Comparison of ENCODE assay signal across 7 cellular contexts in genomic region chr12:57340104-57340503, GRCh38.
DNase-seq lines count a peak whose midpoint lies in the region; ATAC-seq, FAIRE-seq and TF ChIP-seq lines count a peak whose summit lies in the region.

No MANE protein-coding gene starts in this region.

- H3K27ac ChIP-seq in GM12878 (ENCODE audit: control insufficient read depth, insufficient read depth), result peak overlapping the region; percentile 14; the same call in 1 of the 2 replicates

- H3K4me1 Mint-ChIP-seq in stimulated activated naive B cell treated with anti-CD40 and anti-IgM and Interleukin-4, amounts not matched to agents 10 μg/mL and 1 μg/mL and 100 μg/mL, for 72 hours, result peaks cover 16 to 39% of the 10 kb centered on the region in 2 donors
- peaks cover 20% of the 10 kb centered on the region for H3K4me1 Mint-ChIP-seq in T-helper 17 cell

- ATAC-seq in GM12878 (no peak), T-helper 17 cell (no peak)
- ATAC-seq in stimulated activated naive B cell treated with anti-CD40 and anti-IgM and Interleukin-4, amounts not matched to agents 10 μg/mL and 1 μg/mL and 100 μg/mL, for 72 hours (replicated peaks), result no peak

- CTCF ChIA-PET in GM12878 (lab: Yijun Ruan, JAX), result interaction anchor here (0.7 to 2.8 kb wide), 5 partner anchors 11 to 113 kb away, joined by 3 to 13 read pairs (median 3); partner anchors contain the start of gene SHMT2

- no peaks in the 10 kb centered on the region for H3K27me3 Mint-ChIP-seq in stimulated activated naive B cell treated with anti-CD40 and anti-IgM and Interleukin-4, amounts not matched to agents 10 μg/mL and 1 μg/mL and 100 μg/mL, for 72 hours
- no peaks in the 10 kb centered on the region for H3K27me3 Mint-ChIP-seq in T-helper 17 cell

- H3K4me3 Mint-ChIP-seq in stimulated activated naive B cell treated with anti-CD40 and anti-IgM and Interleukin-4, amounts not matched to agents 10 μg/mL and 1 μg/mL and 100 μg/mL, for 72 hours, result peak overlapping the region; percentile 29 to 37
- H3K4me3 Mint-ChIP-seq in T-helper 17 cell, result no peak overlapping the region

- no peak for TF ChIP-seq CTCF in GM12878 (IDR thresholded peaks at IDR 0.05 in 2 of 3, conservative IDR thresholded peaks at IDR 0.05 in 1 of 3; ENCODE audit: control insufficient read depth in 2 of 3, extremely low read depth in 1 of 3, insufficient read depth in 1 of 3, low read depth in 3 of 3, low read length in 3 of 3)

- H4K20me1 ChIP-seq in GM12878 (ENCODE audit: control insufficient read depth, insufficient read depth), result no peaks in the 10 kb centered on the region

- TF ChIP-seq POLR2A in GM12878 (IDR thresholded peaks at IDR 0.05; ENCODE audit: low read depth, low read length), result no peak

- H2AFZ ChIP-seq in GM12878 (ENCODE audit: control insufficient read depth, low read depth, low read length), result no peak overlapping the region

- peak overlapping the region; percentile 62 for H3K27ac Mint-ChIP-seq in stimulated activated naive B cell treated with anti-CD40 and anti-IgM and Interleukin-4, amounts not matched to agents 10 μg/mL and 1 μg/mL and 100 μg/mL, for 72 hours
- H3K27ac Mint-ChIP-seq in T-helper 17 cell, result no peak overlapping the region

- no peaks in the 10 kb centered on the region for H3K79me2 ChIP-seq in GM12878 (ENCODE audit: control insufficient read depth, insufficient read depth, low read length)

- no peak overlapping the region for H3K9ac ChIP-seq in GM12878 (ENCODE audit: control insufficient read depth, insufficient read depth, low read length)

- H3K9me3 ChIP-seq in GM12878 (replicated peaks; ENCODE audit: control insufficient read depth, insufficient read depth, low read length), result no peaks in the 10 kb centered on the region; the same call in 2 of the 3 replicates
- no peaks in the 10 kb centered on the region for H3K9me3 ChIP-seq in T-helper 17 cell (ENCODE audit: control insufficient read depth, low read length, poor library complexity, severe bottlenecking)

- POLR2A ChIA-PET in GM12878 (lab: Charles Lee), result interaction anchor here (0.6 kb wide), 1 partner anchor 383 kb away, joined by 3 read pairs; no protein-coding TSS in a partner anchor

- H3K36me3 ChIP-seq in GM12878 (ENCODE audit: control insufficient read depth in 2 of 2, insufficient read depth in 2 of 2, low read length in 1 of 2), result no peaks in the 10 kb centered on the region; a peak in 1 of 4 replicates

- DNase-seq in HTR-8/SVneo (ENCODE audit: insufficient read length, low spot score) (peak; percentile 17), GM12878 (ENCODE audit: low read depth, low spot score) (no peak), inferior parietal cortex (ENCODE audit: extremely low spot score) (peak; percentile 61), T-helper 17 cell (no peak), GOT3 (lab: John Stamatoyannopoulos, UW) (no peak), NCI-H82 (lab: John Stamatoyannopoulos, UW) (no peak)
- no peak for DNase-seq in stimulated activated naive B cell treated with anti-CD40 and anti-IgM and Interleukin-4, amounts not matched to agents 10 μg/mL and 1 μg/mL and 100 μg/mL, for 72 hours

- RAD21 ChIA-PET in GM12878 (lab: Charles Lee; ENCODE audit: unreplicated experiment), result interaction anchor here (1.6 kb wide), 1 partner anchor 32 kb away, joined by 4 read pairs; no protein-coding TSS in a partner anchor

- TF ChIP-seq EP300 in GM12878 (IDR thresholded peaks at IDR 0.05; ENCODE audit: borderline replicate concordance in 1 of 2, control insufficient read depth in 1 of 2, low read depth in 2 of 2, low read length in 2 of 2), result no peak

- in situ Hi-C loops in GM12878 (cut with MboI), result no loop called here

- peaks cover 25 to 41% of the 10 kb centered on the region in 2 donors for H3K36me3 Mint-ChIP-seq in stimulated activated naive B cell treated with anti-CD40 and anti-IgM and Interleukin-4, amounts not matched to agents 10 μg/mL and 1 μg/mL and 100 μg/mL, for 72 hours
- H3K36me3 Mint-ChIP-seq in T-helper 17 cell (ENCODE audit: low read depth), result peaks cover 3% of the 10 kb centered on the region

- peaks cover 0 to 3% of the 10 kb centered on the region in 2 donors for H3K9me3 Mint-ChIP-seq in stimulated activated naive B cell treated with anti-CD40 and anti-IgM and Interleukin-4, amounts not matched to agents 10 μg/mL and 1 μg/mL and 100 μg/mL, for 72 hours

- FAIRE-seq in HTR-8/SVneo (lab: Jason Lieb, UNC) (no peak), GM12878 (lab: Jason Lieb, UNC) (no peak)

- TF ChIP-seq RAD21 in GM12878 (IDR thresholded peaks at IDR 0.05; ENCODE audit: insufficient read depth, low read depth, low read length), result no peak

- H3K4me1 ChIP-seq in GM12878 (ENCODE audit: control insufficient read depth, insufficient read depth, low read length), result no peaks in the 10 kb centered on the region; the same call in 1 of the 2 replicates

- 60% methylated on average over 3 of the region's 3 CpGs for WGBS in GM12878 (ENCODE audit: insufficient coverage, insufficient replicate concordance, low lambda C conversion rate, missing lambda C conversion rate)

- intact Hi-C loops in GM12878 (cut with micrococcal nuclease; ENCODE audit: unreplicated experiment), result no loop called here

- BruUV-seq in GM12878 (replicated peaks; lab: Mats Ljungman, UMichigan), result TSS peak; percentile 29

- H3K27me3 ChIP-seq in GM12878 (replicated peaks in 1 of 2; ENCODE audit: control insufficient read depth in 2 of 2, insufficient read depth in 2 of 2, low read length in 1 of 2), result no peaks in the 10 kb centered on the region

- no peak overlapping the region; the same call in 1 of the 2 replicates for H3K4me2 ChIP-seq in GM12878 (ENCODE audit: control insufficient read depth, insufficient read depth)

- no peak overlapping the region for H3K4me3 ChIP-seq in GM12878

- SMC1A ChIA-PET in GM12878 (lab: Charles Lee; ENCODE audit: uncharacterized antibody, unreplicated experiment), result interaction anchor here (0.6 to 1.5 kb wide), 7 partner anchors 13 to 524 kb away, joined by 3 to 4 read pairs (median 3); no protein-coding TSS in a partner anchor

TF ChIP-seq in GM12878, 131 proteins besides CTCF, POLR2A, EP300 and RAD21:
- TF ChIP-seq, protein P1, sequence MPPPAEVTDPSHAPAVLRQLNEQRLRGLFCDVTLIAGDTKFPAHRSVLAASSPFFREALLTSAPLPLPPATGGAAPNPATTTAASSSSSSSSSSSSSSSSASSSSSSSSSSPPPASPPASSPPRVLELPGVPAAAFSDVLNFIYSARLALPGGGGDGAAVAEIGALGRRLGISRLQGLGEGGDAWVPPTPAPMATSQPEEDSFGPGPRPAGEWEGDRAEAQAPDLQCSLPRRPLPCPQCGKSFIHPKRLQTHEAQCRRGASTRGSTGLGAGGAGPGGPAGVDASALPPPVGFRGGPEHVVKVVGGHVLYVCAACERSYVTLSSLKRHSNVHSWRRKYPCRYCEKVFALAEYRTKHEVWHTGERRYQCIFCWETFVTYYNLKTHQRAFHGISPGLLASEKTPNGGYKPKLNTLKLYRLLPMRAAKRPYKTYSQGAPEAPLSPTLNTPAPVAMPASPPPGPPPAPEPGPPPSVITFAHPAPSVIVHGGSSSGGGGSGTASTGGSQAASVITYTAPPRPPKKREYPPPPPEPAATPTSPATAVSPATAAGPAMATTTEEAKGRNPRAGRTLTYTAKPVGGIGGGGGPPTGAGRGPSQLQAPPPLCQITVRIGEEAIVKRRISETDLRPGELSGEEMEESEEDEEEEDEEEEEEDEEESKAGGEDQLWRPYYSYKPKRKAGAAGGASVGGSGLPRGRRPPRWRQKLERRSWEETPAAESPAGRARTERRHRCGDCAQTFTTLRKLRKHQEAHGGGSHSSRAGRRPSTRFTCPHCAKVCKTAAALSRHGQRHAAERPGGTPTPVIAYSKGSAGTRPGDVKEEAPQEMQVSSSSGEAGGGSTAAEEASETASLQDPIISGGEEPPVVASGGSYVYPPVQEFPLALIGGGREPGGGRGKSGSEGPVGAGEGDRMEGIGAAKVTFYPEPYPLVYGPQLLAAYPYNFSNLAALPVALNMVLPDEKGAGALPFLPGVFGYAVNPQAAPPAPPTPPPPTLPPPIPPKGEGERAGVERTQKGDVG (CRISPR knock-in tag; IDR thresholded peaks at IDR 0.05), result no peak
- peak; percentile 13; the same call in 1 of the 2 replicates for TF ChIP-seq SPI1 (IDR thresholded peaks at IDR 0.05; ENCODE audit: borderline replicate concordance, insufficient read depth, low read depth, low read length)
- peak; percentile 31; the same call in 1 of the 2 replicates for TF ChIP-seq CREM (IDR thresholded peaks at IDR 0.05; ENCODE audit: low read depth)
- no peak for TF ChIP-seq SUPT20H (IDR thresholded peaks at IDR 0.05; ENCODE audit: borderline replicate concordance, control insufficient read depth, low read depth, low read length)
- TF ChIP-seq CEBPB (IDR thresholded peaks at IDR 0.05; ENCODE audit: borderline replicate concordance in 1 of 2, low read depth in 2 of 2, low read length in 2 of 2), result no peak
- TF ChIP-seq ZZZ3 (IDR thresholded peaks at IDR 0.05; ENCODE audit: control insufficient read depth, insufficient read length, low read depth), result no peak
- TF ChIP-seq SMAD5 (IDR thresholded peaks at IDR 0.05; ENCODE audit: low read depth), result no peak
- TF ChIP-seq SREBF1 (IDR thresholded peaks at IDR 0.05; ENCODE audit: low read length), result no peak
- no peak for TF ChIP-seq EED (IDR thresholded peaks at IDR 0.05; ENCODE audit: low read depth)
- TF ChIP-seq STAT1 (conservative IDR thresholded peaks at IDR 0.05), result no peak
- TF ChIP-seq ETV6 (conservative IDR thresholded peaks at IDR 0.05 in 1 of 2, IDR thresholded peaks at IDR 0.05 in 1 of 2; ENCODE audit: borderline replicate concordance in 1 of 2, low read depth in 1 of 2), result no peak
- TF ChIP-seq CBFB (IDR thresholded peaks at IDR 0.05; ENCODE audit: low read depth), result no peak
TF ChIP-seq in GM12878: peak in this region for 2.

Comparison
In these comparisons a context has a peak if more than half of its experiments do, and no peak if none do; other contexts are left out.
1. DNase-seq: peak in HTR-8/SVneo (single experiment) and inferior parietal cortex (single experiment); none in GM12878 (single experiment), stimulated activated naive B cell treated with anti-CD40 and anti-IgM and Interleukin-4, amounts not matched to agents 10 μg/mL and 1 μg/mL and 100 μg/mL, for 72 hours (single experiment), T-helper 17 cell (0 of 3), GOT3 (single experiment) and NCI-H82 (single experiment).